In genomic region chr6:148440021-148440420, GRCh38 we compare ENCODE assay signal across 19 cellular contexts.
A peak's percentile ranks its signal among the peaks of the same experiment; 100 is the strongest.
DNase-seq lines count a peak whose midpoint lies in the region; ATAC-seq and TF ChIP-seq lines count a peak whose summit lies in the region.
"Had no signal": no experiment of that assay in that cellular context is flagged by ENCODE, and none has a peak within 500 bp of the region (broad histone marks: within the 10 kb centered on the region; RNA-seq: fewer than 3 reads in every experiment).

No MANE protein-coding gene starts in this region.

- TF ChIP-seq CTCF in SK-N-SH (IDR thresholded peaks at IDR 0.05): no peak
- no peak for TF ChIP-seq CTCF in fibroblast of mammary gland (conservative IDR thresholded peaks at IDR 0.05; ENCODE audit: control insufficient read depth, insufficient read depth, low read depth, low read length)
- no peak for TF ChIP-seq CTCF in thoracic aorta (IDR thresholded peaks at IDR 0.05)

- H3K4me1 ChIP-seq in GM23248 (ENCODE audit: insufficient read depth): peaks cover 46% of the 10 kb centered on the region
- peaks cover 0 to 28% of the 10 kb centered on the region in 2 experiments; a peak in 3 of 4 replicates for H3K4me1 ChIP-seq in SK-N-SH (ENCODE audit: control insufficient read depth in 1 of 2, insufficient read depth in 2 of 2, low read depth in 1 of 2, low read length in 1 of 2)
- peaks cover 37 to 44% of the 10 kb centered on the region in 2 donors for H3K4me1 ChIP-seq in thoracic aorta (ENCODE audit: control insufficient read depth in 1 of 2, low read depth in 2 of 2)

- TF ChIP-seq RAD21 in SK-N-SH (IDR thresholded peaks at IDR 0.05; ENCODE audit: low read length): no peak

- H3K4me3 ChIP-seq in GM23248: peak overlapping the region; percentile 66
- no peak overlapping the region for H3K4me3 ChIP-seq in SK-N-SH (ENCODE audit: low read depth in 2 of 2, low read length in 1 of 2)
- H3K4me3 ChIP-seq in fibroblast of mammary gland (ENCODE audit: control insufficient read depth, low read depth, low read length): no peak overlapping the region
- peak overlapping the region; percentile 28 for H3K4me3 ChIP-seq in thoracic aorta
- H3K4me3 ChIP-seq: esophagus squamous epithelium, testis had no signal

- peaks cover 57% of the 10 kb centered on the region for H3F3A ChIP-seq in GM23248 (ENCODE audit: insufficient read depth)
- peaks cover 51% of the 10 kb centered on the region for H3F3A ChIP-seq in SK-N-SH (replicated peaks; ENCODE audit: insufficient read depth)

- ATAC-seq in thoracic aorta (ENCODE audit: insufficient number of reproducible peaks, low FRiP score, low read depth) (no peak), GM19467 (IDR thresholded peaks at IDR 0.05; ENCODE audit: unreplicated experiment) (no peak)
- ATAC-seq: left cardiac atrium, Right ventricle myocardium inferior had no signal

- H3K36me3 ChIP-seq in GM23248 (ENCODE audit: low read depth) (peaks cover 2% of the 10 kb centered on the region; the same call in 1 of the 2 replicates), SK-N-SH (replicated peaks in 1 of 2; ENCODE audit: control insufficient read depth in 1 of 2, insufficient read depth in 2 of 2, low read length in 1 of 2) (peaks cover 0 to 14% of the 10 kb centered on the region in 2 experiments), thoracic aorta (no peaks in the 10 kb centered on the region)

- in situ Hi-C loops in GM23248 (cut with MboI): no loop called here

- WGBS in GM23248 (ENCODE audit: low coverage in 1 of 2, low lambda C conversion rate in 2 of 2, missing lambda C conversion rate in 2 of 2), 2 experiments: 11 to 16% methylated on average over 13 of the region's 13 CpGs
- WGBS in SK-N-SH (ENCODE audit: low lambda C conversion rate): 47% methylated on average over 13 of the region's 13 CpGs

- peak; percentile 53 for DNase-seq in GM23248
- DNase-seq in SK-N-SH: no peak
- peak; percentile 58 for DNase-seq in fibroblast of mammary gland (ENCODE audit: low read depth)
- DNase-seq in thoracic aorta (ENCODE audit: low spot score): no peak
- no peak for DNase-seq in T-helper 9 cell
- no peak for DNase-seq in activated CD4-positive, alpha-beta T cell treated with anti-CD3 and anti-CD28 coated beads for 1 hour
- DNase-seq: activated CD4-positive, alpha-beta T cell treated with anti-CD3 and anti-CD28 coated beads for 48 hours; activated naive CD4-positive, alpha-beta T cell treated with anti-CD3 and anti-CD28 coated beads for 36 hours; DMS79; esophagus squamous epithelium; KG1; left cardiac atrium; NCI-H1417; NCI-H2227 treated with DMSO at 0.1 percent for 48 hours; stimulated activated CD4-positive, alpha-beta T cell treated with anti-CD3 and anti-CD28 coated beads, Interleukin-4, amount 100 ng/mL, for 4 hours; testis had no signal

- H4K20me1 ChIP-seq in GM23248 (ENCODE audit: insufficient read depth) (no peaks in the 10 kb centered on the region), SK-N-SH (ENCODE audit: insufficient read depth) (no peaks in the 10 kb centered on the region)

- no peak for TF ChIP-seq EP300 in SK-N-SH (IDR thresholded peaks at IDR 0.05; ENCODE audit: borderline replicate concordance in 1 of 2, low read depth in 1 of 2, low read length in 1 of 2)

- peak overlapping the region; percentile 73 for H3K9ac ChIP-seq in GM23248
- peak overlapping the region; percentile 6; the same call in 1 of the 2 replicates for H3K9ac ChIP-seq in SK-N-SH

- H3K4me2 ChIP-seq in GM23248 (ENCODE audit: unreplicated experiment): peak overlapping the region; percentile 76
- peak overlapping the region; percentile 62; the same call in 1 of the 2 replicates for H3K4me2 ChIP-seq in SK-N-SH

- H3K27me3 ChIP-seq in GM23248 (replicated peaks; ENCODE audit: insufficient read depth): no peaks in the 10 kb centered on the region
- H3K27me3 ChIP-seq in SK-N-SH (ENCODE audit: insufficient read depth): no peaks in the 10 kb centered on the region
- H3K27me3 ChIP-seq in thoracic aorta (replicated peaks; ENCODE audit: insufficient read depth): no peaks in the 10 kb centered on the region
- H3K27me3 ChIP-seq: esophagus squamous epithelium, testis had no signal

- POLR2A ChIA-PET in SK-N-SH (lab: Yijun Ruan, JAX): no interaction called here

- H3K9me3 ChIP-seq in GM23248 (ENCODE audit: low read depth) (no peaks in the 10 kb centered on the region), SK-N-SH (no peaks in the 10 kb centered on the region), thoracic aorta (no peaks in the 10 kb centered on the region)
- H3K9me3 ChIP-seq: esophagus squamous epithelium, testis had no signal

- CTCF ChIA-PET in SK-N-SH (lab: Yijun Ruan, JAX): interaction anchor here (0.7 kb wide), 1 partner anchor 962 kb away, joined by 3 read pairs; no protein-coding TSS in a partner anchor

- peak overlapping the region; percentile 9; the same call in 1 of the 2 replicates for H2AFZ ChIP-seq in GM23248
- H2AFZ ChIP-seq in SK-N-SH (ENCODE audit: low read depth): no peak overlapping the region

- H3K27ac ChIP-seq in GM23248 (peak overlapping the region; percentile 92), SK-N-SH (ENCODE audit: low read depth in 2 of 2, low read length in 1 of 2) (peak overlapping the region; percentile 81 to 91), thoracic aorta (peak overlapping the region; percentile 13 to 70)
- H3K27ac ChIP-seq: HL-60 had no signal

- peaks cover 76% of the 10 kb centered on the region for H3K79me2 ChIP-seq in GM23248 (ENCODE audit: insufficient read depth)
- peaks cover 25% of the 10 kb centered on the region; the same call in 1 of the 2 replicates for H3K79me2 ChIP-seq in SK-N-SH (ENCODE audit: insufficient read depth)

- H3K9me2 ChIP-seq in GM23248 (ENCODE audit: insufficient read depth): no peaks in the 10 kb centered on the region
- no peaks in the 10 kb centered on the region for H3K9me2 ChIP-seq in SK-N-SH

TF ChIP-seq in SK-N-SH, 30 proteins besides CTCF, POLR2A, EP300 and RAD21:
- TF ChIP-seq POLR2AphosphoS5 (IDR thresholded peaks at IDR 0.05; ENCODE audit: low read depth, low read length) (no peak), SIN3A (IDR thresholded peaks at IDR 0.05; ENCODE audit: borderline replicate concordance, low read depth, low read length) (no peak), RCOR1 (IDR thresholded peaks at IDR 0.05; ENCODE audit: low read length) (no peak), TAF1 (IDR thresholded peaks at IDR 0.05; ENCODE audit: borderline replicate concordance, low read depth, low read length) (no peak), EZH2phosphoT487 (IDR thresholded peaks at IDR 0.05; ENCODE audit: borderline replicate concordance, low read depth) (no peak), USF2 (IDR thresholded peaks at IDR 0.05; ENCODE audit: borderline replicate concordance, low read depth, low read length) (no peak)

Comparison
In these comparisons a context has a peak if more than half of its experiments do, and no peak if none do; other contexts are left out.
1. DNase-seq: peak in GM23248 (single experiment) and fibroblast of mammary gland (single experiment); none in SK-N-SH (single experiment), thoracic aorta (single experiment), T-helper 9 cell (single experiment) and activated CD4-positive, alpha-beta T cell treated with anti-CD3 and anti-CD28 coated beads for 1 hour (single experiment).
2. H3K27ac ChIP-seq: peak in every context shown above with its lines; median percentile 92 in GM23248; 86 in SK-N-SH; 42 in thoracic aorta.
3. H3K4me3 ChIP-seq: peak in GM23248 (single experiment) and thoracic aorta (single experiment); none in SK-N-SH (0 of 2) and fibroblast of mammary gland (single experiment).